Comparison of ENCODE assay signal across 14 cellular contexts in genomic region chr2:28435796-28436425, GRCh38. TPM values are rescaled to one million over a fixed set of nuclear protein-coding genes. Genes with fewer than 3 reads are reported as not detected.
DNase-seq lines count a peak whose midpoint lies in the region; ATAC-seq and TF ChIP-seq lines count a peak whose summit lies in the region.
"Had no signal": no experiment of that assay in that cellular context is flagged by ENCODE, and none has a peak within 500 bp of the region (broad histone marks: within the 10 kb centered on the region; RNA-seq: fewer than 3 reads in every experiment).

No MANE protein-coding gene starts in this region.

- no peak for TF ChIP-seq CTCF in smooth muscle cell (IDR thresholded peaks at IDR 0.05; ENCODE audit: borderline replicate concordance, insufficient read depth, poor library complexity, severe bottlenecking)

- H3K36me3 ChIP-seq in smooth muscle cell (ENCODE audit: low read depth), result no peaks in the 10 kb centered on the region
- H3K36me3 ChIP-seq: BLaER1 treated with 17β-estradiol and CSF1 and Interleukin-3, amounts not matched to agents 10 nM and 100 nM; esophagus muscularis mucosa; heart left ventricle had no signal

- H3K4me3 ChIP-seq in smooth muscle cell, result no peak overlapping the region
- H3K4me3 ChIP-seq: BLaER1 treated with 17β-estradiol and CSF1 and Interleukin-3, amounts not matched to agents 10 nM and 100 nM; esophagus muscularis mucosa; heart left ventricle had no signal

- H3K27ac Mint-ChIP-seq in activated naive CD8-positive, alpha-beta T cell treated with anti-CD3 and anti-CD28 coated beads, Interleukin-2, amount 50 U/mL, for 24 hours, result peak overlapping the region; percentile 34

- no peaks in the 10 kb centered on the region for H3K27me3 ChIP-seq in smooth muscle cell (ENCODE audit: low read depth)
- H3K27me3 ChIP-seq: BLaER1 treated with 17β-estradiol and CSF1 and Interleukin-3, amounts not matched to agents 10 nM and 100 nM; esophagus muscularis mucosa; heart left ventricle had no signal

- peak overlapping the region; percentile 33 for H3K27ac ChIP-seq in smooth muscle cell (ENCODE audit: low read depth)
- H3K27ac ChIP-seq: BLaER1 treated with 17β-estradiol and CSF1 and Interleukin-3, amounts not matched to agents 10 nM and 100 nM; esophagus muscularis mucosa; heart left ventricle had no signal

- no peak overlapping the region for H3K9ac ChIP-seq in smooth muscle cell (ENCODE audit: low read depth)
- H3K9ac ChIP-seq: BLaER1 treated with 17β-estradiol and CSF1 and Interleukin-3, amounts not matched to agents 10 nM and 100 nM had no signal

- DNase-seq in HuH-7 (ENCODE audit: low spot score), result peak; percentile 42
- no peak for DNase-seq in activated naive CD8-positive, alpha-beta T cell treated with anti-CD3 and anti-CD28 coated beads, Interleukin-2, amount 50 U/mL, for 24 hours
- DNase-seq in kidney tubule cell (ENCODE audit: low spot score), result peak; percentile 90
- no peak for DNase-seq in smooth muscle cell (lab: John Stamatoyannopoulos, UW; ENCODE audit: unreplicated experiment)
- DNase-seq in AG08395 (ENCODE audit: low spot score), result no peak
- DNase-seq: dermis blood vessel endothelial cell; heart left ventricle; NCI-H524 treated with DMSO at 0.1 percent for 48 hours; OCI-M1; stimulated activated CD4-positive, alpha-beta T cell treated with anti-CD3 and anti-CD28 coated beads, Interleukin-15, amount 100 ng/mL, for 24 hours had no signal

- no peaks in the 10 kb centered on the region for H3K79me2 ChIP-seq in smooth muscle cell (ENCODE audit: low read depth)

- no peaks in the 10 kb centered on the region for H3K4me1 ChIP-seq in smooth muscle cell (ENCODE audit: low read depth)
- H3K4me1 ChIP-seq: esophagus muscularis mucosa had no signal

- no peaks in the 10 kb centered on the region for H3K9me3 ChIP-seq in smooth muscle cell (replicated peaks; ENCODE audit: low read depth)

- H4K20me1 ChIP-seq in smooth muscle cell (ENCODE audit: low read depth), result no peaks in the 10 kb centered on the region
- H4K20me1 ChIP-seq: BLaER1 treated with 17β-estradiol and CSF1 and Interleukin-3, amounts not matched to agents 10 nM and 100 nM had no signal

- no peak overlapping the region for H2AFZ ChIP-seq in smooth muscle cell (ENCODE audit: low read depth)

- peaks cover 33% of the 10 kb centered on the region for H3K4me1 Mint-ChIP-seq in activated naive CD8-positive, alpha-beta T cell treated with anti-CD3 and anti-CD28 coated beads, Interleukin-2, amount 50 U/mL, for 24 hours

- H3K4me2 ChIP-seq in smooth muscle cell, result no peak overlapping the region

- H3K4me3 Mint-ChIP-seq in activated naive CD8-positive, alpha-beta T cell treated with anti-CD3 and anti-CD28 coated beads, Interleukin-2, amount 50 U/mL, for 24 hours, result no peak overlapping the region

- H3F3A ChIP-seq in smooth muscle cell (ENCODE audit: low read depth), result no peaks in the 10 kb centered on the region

- ATAC-seq in activated naive CD8-positive, alpha-beta T cell treated with anti-CD3 and anti-CD28 coated beads, Interleukin-2, amount 50 U/mL, for 24 hours, result no peak
- ATAC-seq in HG03571 (IDR thresholded peaks at IDR 0.05; ENCODE audit: unreplicated experiment) (no peak), HG03378 (IDR thresholded peaks at IDR 0.05; ENCODE audit: unreplicated experiment) (no peak)

- peaks cover 6% of the 10 kb centered on the region for H3K9me3 Mint-ChIP-seq in activated naive CD8-positive, alpha-beta T cell treated with anti-CD3 and anti-CD28 coated beads, Interleukin-2, amount 50 U/mL, for 24 hours

- WGBS in smooth muscle cell (ENCODE audit: low lambda C conversion rate), result 95% methylated on average over 6 of the region's 6 CpGs

- H3K36me3 Mint-ChIP-seq in activated naive CD8-positive, alpha-beta T cell treated with anti-CD3 and anti-CD28 coated beads, Interleukin-2, amount 50 U/mL, for 24 hours (ENCODE audit: low read depth), result no peaks in the 10 kb centered on the region

- no peaks in the 10 kb centered on the region for H3K27me3 Mint-ChIP-seq in activated naive CD8-positive, alpha-beta T cell treated with anti-CD3 and anti-CD28 coated beads, Interleukin-2, amount 50 U/mL, for 24 hours

RNA-seq across cellular contexts. Expression of gene FOSL2, which starts 43.3 kb away (rescaled TPM):
- 106 and 120 TPM in 2 replicates for total RNA-seq in smooth muscle cell
- 70.8 and 72.6 TPM in 2 replicates for polyA plus RNA-seq in smooth muscle cell

RNA-seq across cellular contexts. Expression of gene PLB1, which starts 59.9 kb away (rescaled TPM):
- total RNA-seq in smooth muscle cell, result 1.1 and 8.7 TPM in 2 replicates
- polyA plus RNA-seq in smooth muscle cell, result 0.75 and 3.7 TPM in 2 replicates

Comparison
In these comparisons a context has a peak if more than half of its experiments do, and no peak if none do; other contexts are left out.
1. DNase-seq: peak in HuH-7 (single experiment) and kidney tubule cell (single experiment); none in activated naive CD8-positive, alpha-beta T cell treated with anti-CD3 and anti-CD28 coated beads, Interleukin-2, amount 50 U/mL, for 24 hours (single experiment), smooth muscle cell (single experiment) and AG08395 (single experiment).